12 cellular contexts compared by ENCODE assay signal in genomic region chr13:27182844-27183497, GRCh38. TPM values are rescaled to one million over a fixed set of nuclear protein-coding genes. Genes with fewer than 3 reads are reported as not detected.
DNase-seq lines count a peak whose midpoint lies in the region; ATAC-seq and TF ChIP-seq lines count a peak whose summit lies in the region.
"Had no signal": no experiment of that assay in that cellular context is flagged by ENCODE, and none has a peak within 500 bp of the region (broad histone marks: within the 10 kb centered on the region; RNA-seq: fewer than 3 reads in every experiment).

No MANE protein-coding gene starts in this region.

- H3K9me3 ChIP-seq in mesenchymal stem cell (ENCODE audit: control insufficient read depth, low read length), result no peaks in the 10 kb centered on the region
- no peaks in the 10 kb centered on the region for H3K9me3 ChIP-seq in WERI-Rb-1 (ENCODE audit: severe bottlenecking)

- peak; percentile 46 for DNase-seq in AG09309 (ENCODE audit: low read depth)
- peak; percentile 39 for DNase-seq in OCI-M1 (lab: John Stamatoyannopoulos, UW)
- peak; percentile 93 to 95 for DNase-seq in dermis microvascular lymphatic vessel endothelial cell (ENCODE audit: low read depth in 2 of 2)
- peak; percentile 98 for DNase-seq in mesenchymal stem cell
- no peak for DNase-seq in WERI-Rb-1
- DNase-seq in activated CD4-positive, alpha-beta T cell treated with anti-CD3 and anti-CD28 coated beads, Interleukin-2, amount 10 ng/mL, durations not matched to agents 24 days and 14 days, result no peak
- DNase-seq: COR-L47, KG1, natural killer cell had no signal

- H2BK120ac ChIP-seq in mesenchymal stem cell (ENCODE audit: low read depth, low read length), result peak overlapping the region; percentile 64

- peak overlapping the region; percentile 80 for H3K9ac ChIP-seq in mesenchymal stem cell (ENCODE audit: low read length)

- H3K4ac ChIP-seq in mesenchymal stem cell (ENCODE audit: low read depth in 1 of 2, low read length in 2 of 2), result peak overlapping the region in 1 of 2 experiments; percentile 92

- intact Hi-C loops in activated CD4-positive, alpha-beta T cell treated with anti-CD3 and anti-CD28 coated beads, Interleukin-2, amount 10 ng/mL, durations not matched to agents 24 days and 14 days (cut with micrococcal nuclease), result no loop called here

- no peak overlapping the region for H2BK15ac ChIP-seq in mesenchymal stem cell (ENCODE audit: low read depth, poor library complexity, severe bottlenecking)

- H2BK5ac ChIP-seq in mesenchymal stem cell (ENCODE audit: low read depth, low read length, poor library complexity, severe bottlenecking), result no peak overlapping the region

- no peak overlapping the region for H3K23ac ChIP-seq in mesenchymal stem cell (ENCODE audit: low read length in 2 of 2)

- H3K27ac Mint-ChIP-seq in activated CD4-positive, alpha-beta T cell treated with anti-CD3 and anti-CD28 coated beads, Interleukin-2, amount 10 ng/mL, durations not matched to agents 24 days and 14 days, result no peak overlapping the region
- H3K27ac Mint-ChIP-seq: natural killer cell had no signal

- H3K18ac ChIP-seq in mesenchymal stem cell (ENCODE audit: low read depth in 1 of 2, low read length in 2 of 2), result peak overlapping the region; percentile 60 to 91

- 3% methylated on average over 10 of the region's 10 CpGs for WGBS in mesenchymal stem cell

- no peaks in the 10 kb centered on the region for H3K36me3 ChIP-seq in mesenchymal stem cell (ENCODE audit: control insufficient read depth in 1 of 2, insufficient read depth in 2 of 2, low read depth in 1 of 2, low read length in 2 of 2)
- no peaks in the 10 kb centered on the region for H3K36me3 ChIP-seq in WERI-Rb-1

- H3K4me3 Mint-ChIP-seq in activated CD4-positive, alpha-beta T cell treated with anti-CD3 and anti-CD28 coated beads, Interleukin-2, amount 10 ng/mL, durations not matched to agents 24 days and 14 days, result no peak overlapping the region
- H3K4me3 Mint-ChIP-seq: central memory CD8-positive, alpha-beta T cell; natural killer cell had no signal

- peak overlapping the region; percentile 38 to 94 for H2BK12ac ChIP-seq in mesenchymal stem cell (ENCODE audit: low read length in 2 of 2)

- H3K27ac ChIP-seq in mesenchymal stem cell (ENCODE audit: low read length, poor library complexity, severe bottlenecking) (no peak overlapping the region), WERI-Rb-1 (no peak overlapping the region)

- ATAC-seq in HG02840 (IDR thresholded peaks at IDR 0.05; ENCODE audit: low FRiP score, unreplicated experiment), result no peak
- ATAC-seq in HG03565 (IDR thresholded peaks at IDR 0.05; ENCODE audit: unreplicated experiment), result no peak
- ATAC-seq: natural killer cell had no signal

- H3K27me3 Mint-ChIP-seq in activated CD4-positive, alpha-beta T cell treated with anti-CD3 and anti-CD28 coated beads, Interleukin-2, amount 10 ng/mL, durations not matched to agents 24 days and 14 days, result peaks cover 4% of the 10 kb centered on the region

- H3K36me3 Mint-ChIP-seq in activated CD4-positive, alpha-beta T cell treated with anti-CD3 and anti-CD28 coated beads, Interleukin-2, amount 10 ng/mL, durations not matched to agents 24 days and 14 days (ENCODE audit: low read depth), result no peaks in the 10 kb centered on the region
- H3K36me3 Mint-ChIP-seq: natural killer cell had no signal

- TF ChIP-seq CTCF in AG09309 (IDR thresholded peaks at IDR 0.05; ENCODE audit: control insufficient read depth, insufficient read depth, low read depth, low read length, missing control alignments) (no peak), WERI-Rb-1 (IDR thresholded peaks at IDR 0.05; ENCODE audit: low read depth, low read length) (no peak)

- no peaks in the 10 kb centered on the region for H3K4me1 Mint-ChIP-seq in activated CD4-positive, alpha-beta T cell treated with anti-CD3 and anti-CD28 coated beads, Interleukin-2, amount 10 ng/mL, durations not matched to agents 24 days and 14 days
- H3K4me1 Mint-ChIP-seq: central memory CD8-positive, alpha-beta T cell; natural killer cell had no signal

- H3K27me3 ChIP-seq in mesenchymal stem cell (ENCODE audit: control insufficient read depth in 1 of 2, insufficient read depth in 1 of 2, low read length in 2 of 2) (no peaks in the 10 kb centered on the region), WERI-Rb-1 (ENCODE audit: insufficient read depth, low read depth, severe bottlenecking) (no peaks in the 10 kb centered on the region)

- H3K14ac ChIP-seq in mesenchymal stem cell (ENCODE audit: low read length in 2 of 2), result peak overlapping the region in 1 of 2 experiments; percentile 97

- H3K4me1 ChIP-seq in mesenchymal stem cell (ENCODE audit: control insufficient read depth, insufficient read depth, low read depth, low read length), result peaks cover 9% of the 10 kb centered on the region

- no peaks in the 10 kb centered on the region for H3K9me3 Mint-ChIP-seq in activated CD4-positive, alpha-beta T cell treated with anti-CD3 and anti-CD28 coated beads, Interleukin-2, amount 10 ng/mL, durations not matched to agents 24 days and 14 days
- H3K9me3 Mint-ChIP-seq: central memory CD8-positive, alpha-beta T cell; natural killer cell had no signal

- H4K91ac ChIP-seq in mesenchymal stem cell (ENCODE audit: low read length), result peak overlapping the region; percentile 64

- H3K79me1 ChIP-seq in mesenchymal stem cell (replicated peaks; ENCODE audit: low read length, poor library complexity, severe bottlenecking), result no peaks in the 10 kb centered on the region

- H2AK5ac ChIP-seq in mesenchymal stem cell (ENCODE audit: low read length, severe bottlenecking), result no peak overlapping the region

- H3K4me2 ChIP-seq in mesenchymal stem cell (ENCODE audit: low read length, poor library complexity, severe bottlenecking), result peak overlapping the region; percentile 7

- H3K4me3 ChIP-seq in AG09309 (ENCODE audit: control insufficient read depth, low read depth, low read length), result peak overlapping the region; percentile 3; the same call in 1 of the 2 replicates
- H3K4me3 ChIP-seq in mesenchymal stem cell (ENCODE audit: insufficient read depth in 1 of 2, low read depth in 1 of 2, low read length in 2 of 2), result peak overlapping the region in 1 of 2 experiments; percentile 63
- H3K4me3 ChIP-seq in WERI-Rb-1 (ENCODE audit: low read depth, low read length), result no peak overlapping the region

- H4K8ac ChIP-seq in mesenchymal stem cell (ENCODE audit: low read length), result peak overlapping the region; percentile 66

- peak overlapping the region; percentile 86 for H2AFZ ChIP-seq in mesenchymal stem cell (ENCODE audit: low read depth, low read length)

RNA-seq across cellular contexts. Expression of gene USP12, which starts 11.4 kb away (rescaled TPM):
- total RNA-seq in dermis microvascular lymphatic vessel endothelial cell, result 19.3 and 24.0 TPM in 2 replicates
- 20.9 TPM for polyA plus RNA-seq in mesenchymal stem cell (2013, experiment 1 of 2)
- polyA plus RNA-seq in mesenchymal stem cell (2013, experiment 2 of 2), result 21.6 TPM
- total RNA-seq in activated CD4-positive, alpha-beta T cell treated with anti-CD3 and anti-CD28 coated beads, Interleukin-2, amount 10 ng/mL, durations not matched to agents 24 days and 14 days, result 40.6 and 47.0 TPM in 2 replicates

Comparison
In these comparisons a context has a peak if more than half of its experiments do, and no peak if none do; other contexts are left out.
1. DNase-seq: peak in AG09309 (single experiment), OCI-M1 (single experiment), dermis microvascular lymphatic vessel endothelial cell (2 of 2) and mesenchymal stem cell (single experiment); none in WERI-Rb-1 (single experiment) and activated CD4-positive, alpha-beta T cell treated with anti-CD3 and anti-CD28 coated beads, Interleukin-2, amount 10 ng/mL, durations not matched to agents 24 days and 14 days (single experiment).